20 cellular contexts compared by ENCODE assay signal in the genomic region with DNA sequence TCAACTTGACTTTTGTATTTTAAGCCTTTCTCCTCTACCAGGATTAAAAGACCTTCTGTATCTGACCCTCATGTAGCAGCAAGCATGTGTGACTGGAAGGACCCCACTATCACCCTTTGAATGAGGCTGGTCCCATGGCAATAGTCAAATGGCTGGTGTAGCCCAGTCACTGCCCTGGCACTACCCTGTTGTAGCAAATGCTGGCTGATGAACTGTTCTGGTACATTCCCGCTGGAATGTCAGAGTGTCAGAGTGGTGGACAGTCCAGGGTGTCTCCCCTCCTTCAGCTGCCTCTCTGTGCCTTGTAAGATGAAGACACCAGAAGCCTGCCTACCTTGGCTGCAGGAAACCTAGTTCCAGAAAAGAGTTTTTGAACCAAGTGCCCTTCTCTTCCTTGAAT.
DNase-seq lines count a peak whose midpoint lies in the region; TF ChIP-seq lines count a peak whose summit lies in the region.
"Had no signal": no experiment of that assay in that cellular context is flagged by ENCODE, and none has a peak within 500 bp of the region (broad histone marks: within the 10 kb centered on the region; RNA-seq: fewer than 3 reads in every experiment).

No MANE protein-coding gene starts in this region.

- no peak overlapping the region for H3K4me2 ChIP-seq in osteoblast (ENCODE audit: insufficient read depth, low read length)

- no peak overlapping the region for H2AFZ ChIP-seq in osteoblast (ENCODE audit: low read length)

- peaks cover 28% of the 10 kb centered on the region for H3K27me3 Mint-ChIP-seq in activated T-cell treated with anti-CD3 and anti-CD28 coated beads, Interleukin-2, amount 50 U/mL, for 24 hours
- no peaks in the 10 kb centered on the region for H3K27me3 Mint-ChIP-seq in T-helper 2 cell treated with Interferon-gamma antibody and Interleukin-4, amounts not matched to agents 5 μg/mL and 100 μg/mL, for 36 hours (ENCODE audit: low read depth)

- H3K27me3 ChIP-seq in osteoblast (ENCODE audit: insufficient read depth, low read length), result peaks cover 4% of the 10 kb centered on the region
- H3K27me3 ChIP-seq: BLaER1 had no signal

- no peaks in the 10 kb centered on the region for H4K20me1 ChIP-seq in osteoblast (ENCODE audit: insufficient read depth, low read length)
- H4K20me1 ChIP-seq: BLaER1 had no signal

- DNase-seq in activated T-cell treated with anti-CD3 and anti-CD28 coated beads, Interleukin-2, amount 50 U/mL, for 24 hours, result peak; percentile 3
- DNase-seq in activated T-cell treated with anti-CD3 and anti-CD28 coated beads, Interleukin-2, amount 50 U/mL, for 48 hours, result no peak
- DNase-seq in mesenteric fat pad (ENCODE audit: low spot score) (peak; percentile 72), osteoblast (ENCODE audit: insufficient read length, low spot score, missing footprints) (peak; percentile 27), hepatic stellate cell (ENCODE audit: low spot score) (no peak)
- no peak for DNase-seq in T-helper 2 cell treated with Interferon-gamma antibody and Interleukin-4, amounts not matched to agents 5 μg/mL and 100 μg/mL, for 36 hours (ENCODE audit: low spot score)
- DNase-seq: CD4-positive, CD25-positive, alpha-beta regulatory T cell; CD8-positive, alpha-beta T cell; DMS 273 treated with DMSO at 0.1 percent for 48 hours; DMS79; EL; GDM1; GOT3; HFFc6 had no signal

- H3K9me3 Mint-ChIP-seq in activated T-cell treated with anti-CD3 and anti-CD28 coated beads, Interleukin-2, amount 50 U/mL, for 24 hours, result no peaks in the 10 kb centered on the region
- no peaks in the 10 kb centered on the region for H3K9me3 Mint-ChIP-seq in T-helper 2 cell treated with Interferon-gamma antibody and Interleukin-4, amounts not matched to agents 5 μg/mL and 100 μg/mL, for 36 hours
- H3K9me3 Mint-ChIP-seq: CD4-positive, CD25-positive, alpha-beta regulatory T cell; CD8-positive, alpha-beta T cell had no signal

- peaks cover 10% of the 10 kb centered on the region for H3K4me1 ChIP-seq in osteoblast (ENCODE audit: insufficient read depth, low read length)
- H3K4me1 ChIP-seq: HAP-1 had no signal

- no peaks in the 10 kb centered on the region for H3K4me1 Mint-ChIP-seq in activated T-cell treated with anti-CD3 and anti-CD28 coated beads, Interleukin-2, amount 50 U/mL, for 24 hours (ENCODE audit: low read depth)
- no peaks in the 10 kb centered on the region for H3K4me1 Mint-ChIP-seq in T-helper 2 cell treated with Interferon-gamma antibody and Interleukin-4, amounts not matched to agents 5 μg/mL and 100 μg/mL, for 36 hours (ENCODE audit: low read depth)
- H3K4me1 Mint-ChIP-seq: B cell; CD4-positive, CD25-positive, alpha-beta regulatory T cell had no signal

- H3K4me3 Mint-ChIP-seq in activated T-cell treated with anti-CD3 and anti-CD28 coated beads, Interleukin-2, amount 50 U/mL, for 24 hours, result no peak overlapping the region
- H3K4me3 Mint-ChIP-seq in T-helper 2 cell treated with Interferon-gamma antibody and Interleukin-4, amounts not matched to agents 5 μg/mL and 100 μg/mL, for 36 hours, result no peak overlapping the region
- H3K4me3 Mint-ChIP-seq: B cell; CD4-positive, CD25-positive, alpha-beta regulatory T cell; CD8-positive, alpha-beta T cell; HFFc6 had no signal

- no peaks in the 10 kb centered on the region for H3K36me3 Mint-ChIP-seq in activated T-cell treated with anti-CD3 and anti-CD28 coated beads, Interleukin-2, amount 50 U/mL, for 24 hours (ENCODE audit: low read depth)
- H3K36me3 Mint-ChIP-seq in T-helper 2 cell treated with Interferon-gamma antibody and Interleukin-4, amounts not matched to agents 5 μg/mL and 100 μg/mL, for 36 hours (ENCODE audit: low read depth), result no peaks in the 10 kb centered on the region
- H3K36me3 Mint-ChIP-seq: CD4-positive, CD25-positive, alpha-beta regulatory T cell; CD8-positive, alpha-beta T cell had no signal

- no peaks in the 10 kb centered on the region for H3K36me3 ChIP-seq in osteoblast (ENCODE audit: insufficient read depth, low read length)
- H3K36me3 ChIP-seq: BLaER1, HAP-1 had no signal

- no peaks in the 10 kb centered on the region for H3K79me2 ChIP-seq in osteoblast (ENCODE audit: insufficient read depth, low read length)

- no peaks in the 10 kb centered on the region for H3K9me3 ChIP-seq in osteoblast (ENCODE audit: low read depth, low read length)
- H3K9me3 ChIP-seq: BLaER1, HAP-1 had no signal

- H3K27ac ChIP-seq in osteoblast (ENCODE audit: low read depth, low read length), result no peak overlapping the region
- H3K27ac ChIP-seq: 22Rv1, BLaER1, C4-2B had no signal

- no peak overlapping the region for H3K4me3 ChIP-seq in osteoblast (ENCODE audit: insufficient read depth, low read length)
- H3K4me3 ChIP-seq: BLaER1, GM12878, HAP-1 had no signal

- no peak overlapping the region for H3K27ac Mint-ChIP-seq in activated T-cell treated with anti-CD3 and anti-CD28 coated beads, Interleukin-2, amount 50 U/mL, for 24 hours
- H3K27ac Mint-ChIP-seq in T-helper 2 cell treated with Interferon-gamma antibody and Interleukin-4, amounts not matched to agents 5 μg/mL and 100 μg/mL, for 36 hours, result no peak overlapping the region
- H3K27ac Mint-ChIP-seq: B cell; CD4-positive, CD25-positive, alpha-beta regulatory T cell; CD8-positive, alpha-beta T cell; HFFc6 had no signal

- TF ChIP-seq CTCF in osteoblast (IDR thresholded peaks at IDR 0.05; ENCODE audit: extremely low read depth, low read depth, low read length), result no peak

Comparison
In these comparisons a context has a peak if more than half of its experiments do, and no peak if none do; other contexts are left out.
1. DNase-seq: peak in activated T-cell treated with anti-CD3 and anti-CD28 coated beads, Interleukin-2, amount 50 U/mL, for 24 hours (single experiment), mesenteric fat pad (single experiment) and osteoblast (single experiment); none in activated T-cell treated with anti-CD3 and anti-CD28 coated beads, Interleukin-2, amount 50 U/mL, for 48 hours (0 of 2), hepatic stellate cell (single experiment) and T-helper 2 cell treated with Interferon-gamma antibody and Interleukin-4, amounts not matched to agents 5 μg/mL and 100 μg/mL, for 36 hours (single experiment).